Comparison of ENCODE assay signal across 1 cellular context in genomic region chr7:29839302-29839701, GRCh38.
TF ChIP-seq lines count a peak whose summit lies in the region.

No MANE protein-coding gene starts in this region.

TF ChIP-seq in K562, 482 proteins besides CTCF, POLR2A, EP300 and RAD21 (continued from another document and continues in another):
- no peak for TF ChIP-seq ZNF655 (CRISPR knock-in tag; IDR thresholded peaks at IDR 0.05)
- no peak for TF ChIP-seq TARDBP (IDR thresholded peaks at IDR 0.05)
- no peak for TF ChIP-seq ETS1 (conservative IDR thresholded peaks at IDR 0.05; ENCODE audit: control insufficient read depth, low read depth, low read length)
- no peak for TF ChIP-seq NKRF (IDR thresholded peaks at IDR 0.05; ENCODE audit: borderline replicate concordance)
- TF ChIP-seq SRSF1 (IDR thresholded peaks at IDR 0.05; ENCODE audit: low read depth, low read length), result no peak
- TF ChIP-seq CREM (IDR thresholded peaks at IDR 0.05; ENCODE audit: low read depth), result peak; percentile 73
- peak; percentile 57 for TF ChIP-seq CREB1 (IDR thresholded peaks at IDR 0.05)
- peak; percentile 39; the same call in 1 of the 2 replicates for TF ChIP-seq CREB1 (CRISPR knock-in tag; IDR thresholded peaks at IDR 0.05)
- TF ChIP-seq ZNF639 (CRISPR knock-in tag; conservative IDR thresholded peaks at IDR 0.05 in 1 of 2, IDR thresholded peaks at IDR 0.05 in 1 of 2), result no peak
- TF ChIP-seq RHOXF2B (CRISPR knock-in tag; conservative IDR thresholded peaks at IDR 0.05), result no peak
- no peak for TF ChIP-seq CHD4 (IDR thresholded peaks at IDR 0.05; ENCODE audit: insufficient read depth, insufficient replicate concordance, low read depth, low read length, poor library complexity, severe bottlenecking)
- peak; percentile 64 for TF ChIP-seq USF2 (CRISPR knock-in tag; IDR thresholded peaks at IDR 0.05)
- TF ChIP-seq TRIM24 (IDR thresholded peaks at IDR 0.05), result 0 out of 4 replicates have a peak, but pooled peaks of 1 of the 2 experiments have one; percentile 23
- no peak for TF ChIP-seq NFRKB (IDR thresholded peaks at IDR 0.05; ENCODE audit: low read depth)
- TF ChIP-seq XRCC3 (IDR thresholded peaks at IDR 0.05), result no peak
- TF ChIP-seq CBX3 (IDR thresholded peaks at IDR 0.05; ENCODE audit: borderline replicate concordance in 1 of 2, low read length in 2 of 2), result no peak
- no peak for TF ChIP-seq ZNF184 (CRISPR knock-in tag; IDR thresholded peaks at IDR 0.05)
- no peak for TF ChIP-seq THRAP3 (IDR thresholded peaks at IDR 0.05; ENCODE audit: borderline replicate concordance)
- TF ChIP-seq ZNF79 (CRISPR knock-in tag; IDR thresholded peaks at IDR 0.05; ENCODE audit: low read depth), result no peak
- TF ChIP-seq TAF7 (tag; IDR thresholded peaks at IDR 0.05), result no peak
- peak; percentile 33; the same call in 1 of the 2 replicates for TF ChIP-seq CBFA2T3 (IDR thresholded peaks at IDR 0.05)
- TF ChIP-seq ZNF589 (CRISPR knock-in tag; IDR thresholded peaks at IDR 0.05; ENCODE audit: low read depth), result no peak
- no peak for TF ChIP-seq GATAD2A (IDR thresholded peaks at IDR 0.05)
- TF ChIP-seq RAD51 (IDR thresholded peaks at IDR 0.05; ENCODE audit: borderline replicate concordance, low read depth), result peak; percentile 47; the same call in 1 of the 2 replicates
- no peak for TF ChIP-seq ZSCAN29 (IDR thresholded peaks at IDR 0.05)
- peak; percentile 83 for TF ChIP-seq BHLHE40 (IDR thresholded peaks at IDR 0.05; ENCODE audit: low read length)
- TF ChIP-seq HNRNPH1 (optimal IDR thresholded peaks at IDR 0.05; ENCODE audit: low read depth, low read length), result no peak
- TF ChIP-seq PKNOX1 (IDR thresholded peaks at IDR 0.05), result no peak; the same call in 1 of the 2 replicates
- no peak for TF ChIP-seq LARP7 (IDR thresholded peaks at IDR 0.05)
- no peak for TF ChIP-seq ZNF584 (CRISPR knock-in tag; IDR thresholded peaks at IDR 0.05; ENCODE audit: low read depth)
- TF ChIP-seq HDAC6 (IDR thresholded peaks at IDR 0.05; ENCODE audit: low read depth, low read length), result no peak
- no peak for TF ChIP-seq MAFF (IDR thresholded peaks at IDR 0.05; ENCODE audit: low read length)
- no peak for TF ChIP-seq MCM3 (IDR thresholded peaks at IDR 0.05)
- TF ChIP-seq NBN (IDR thresholded peaks at IDR 0.05; ENCODE audit: low read depth), result no peak
- no peak for TF ChIP-seq CHD1 (IDR thresholded peaks at IDR 0.05; ENCODE audit: low read length)
- no peak for TF ChIP-seq GABPB2 (CRISPR knock-in tag; conservative IDR thresholded peaks at IDR 0.05)
- TF ChIP-seq ZBTB49 (CRISPR knock-in tag; IDR thresholded peaks at IDR 0.05; ENCODE audit: borderline replicate concordance), result no peak
- peak; percentile 34; the same call in 1 of the 2 replicates for TF ChIP-seq CXXC5 (CRISPR knock-in tag; IDR thresholded peaks at IDR 0.05)
- TF ChIP-seq MNT (conservative IDR thresholded peaks at IDR 0.05), result peak in 1 of 2 experiments; percentile 40; a peak in 1 of 4 replicates
- TF ChIP-seq ATF1 (CRISPR knock-in tag; IDR thresholded peaks at IDR 0.05), result no peak
- TF ChIP-seq ATF1 (tag; IDR thresholded peaks at IDR 0.05), result 0 out of 2 replicates have a peak, but pooled peaks have one; percentile 29
- TF ChIP-seq ZNF140 (CRISPR knock-in tag; IDR thresholded peaks at IDR 0.05), result no peak
- no peak for TF ChIP-seq ZNF282 (CRISPR knock-in tag; IDR thresholded peaks at IDR 0.05)
- TF ChIP-seq HES1 (IDR thresholded peaks at IDR 0.05; ENCODE audit: low read depth), result no peak
- TF ChIP-seq SUPT5H (IDR thresholded peaks at IDR 0.05), result no peak
- TF ChIP-seq RFX7 (CRISPR knock-in tag; IDR thresholded peaks at IDR 0.05), result no peak
- no peak for TF ChIP-seq NFE2 (IDR thresholded peaks at IDR 0.05; ENCODE audit: low read depth)
- 0 out of 2 replicates have a peak, but pooled peaks have one; percentile 28 for TF ChIP-seq CHAMP1 (IDR thresholded peaks at IDR 0.05)
- TF ChIP-seq USF1 (CRISPR knock-in tag; IDR thresholded peaks at IDR 0.05), result peak; percentile 72
- no peak for TF ChIP-seq ZNF217 (CRISPR knock-in tag; IDR thresholded peaks at IDR 0.05)
- TF ChIP-seq ZFP91 (CRISPR knock-in tag; IDR thresholded peaks at IDR 0.05), result peak; percentile 82
- TF ChIP-seq RFX5 (IDR thresholded peaks at IDR 0.05; ENCODE audit: low read depth, low read length), result no peak
- TF ChIP-seq CCAR2 (IDR thresholded peaks at IDR 0.05; ENCODE audit: low read depth, low read length), result no peak
- no peak for TF ChIP-seq OTX1 (CRISPR knock-in tag; IDR thresholded peaks at IDR 0.05)
